In the genomic region with DNA sequence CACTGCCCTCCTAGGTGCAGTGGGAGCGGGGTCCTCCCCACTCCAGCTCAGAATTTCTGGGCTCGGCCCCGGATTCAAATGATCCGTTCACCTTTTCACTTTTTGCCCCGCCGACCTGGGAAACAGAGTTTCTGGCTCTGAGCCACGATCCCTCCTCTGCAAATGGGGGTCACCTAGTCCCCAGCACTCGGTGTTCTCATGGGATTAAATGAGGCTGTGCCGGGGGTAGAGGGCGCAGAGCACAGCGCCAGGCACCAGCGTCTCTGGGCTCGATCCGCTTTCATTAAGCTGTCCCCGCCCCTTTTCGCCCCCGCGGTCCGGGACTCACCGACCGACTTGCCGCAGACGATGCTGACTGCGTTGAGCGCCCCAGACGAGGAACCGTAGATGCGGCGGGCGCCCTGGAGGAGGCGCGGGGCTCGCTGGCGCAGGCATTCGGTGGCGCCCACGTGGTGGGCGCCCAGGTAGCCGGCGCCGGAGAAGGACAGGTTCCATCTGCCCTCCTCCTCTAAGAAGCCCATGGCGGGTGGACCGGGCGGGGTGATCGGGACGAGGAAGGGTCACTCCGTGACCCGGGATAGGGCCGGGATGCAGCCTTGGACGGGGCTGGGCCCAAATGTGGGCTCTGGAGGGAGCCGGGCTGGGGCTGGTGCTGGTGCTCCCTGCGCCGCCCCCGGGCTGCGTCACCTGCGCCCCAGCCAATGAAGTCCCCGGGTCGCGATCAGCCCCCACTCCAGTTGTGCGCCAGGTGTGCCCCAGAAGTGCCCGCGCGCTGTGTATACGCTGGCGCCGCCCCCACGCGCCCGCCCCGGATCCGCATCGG, we compare ENCODE assay signal across 1 cellular context.
A peak's percentile ranks its signal among the peaks of the same experiment; 100 is the strongest.
TF ChIP-seq lines count a peak whose summit lies in the region.

A gene with protein sequence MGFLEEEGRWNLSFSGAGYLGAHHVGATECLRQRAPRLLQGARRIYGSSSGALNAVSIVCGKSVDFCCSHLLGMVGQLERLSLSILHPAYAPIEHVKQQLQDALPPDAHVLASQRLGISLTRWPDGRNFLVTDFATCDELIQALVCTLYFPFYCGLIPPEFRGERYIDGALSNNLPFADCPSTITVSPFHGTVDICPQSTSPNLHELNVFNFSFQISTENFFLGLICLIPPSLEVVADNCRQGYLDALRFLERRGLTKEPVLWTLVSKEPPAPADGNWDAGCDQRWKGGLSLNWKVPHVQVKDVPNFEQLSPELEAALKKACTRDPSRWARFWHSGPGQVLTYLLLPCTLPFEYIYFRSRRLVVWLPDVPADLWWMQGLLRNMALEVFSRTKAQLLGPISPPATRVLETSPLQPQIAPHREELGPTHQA (minus strand): TSS at position 654 of the 823 bp plus-strand sequence. CDS start 133 bp downstream, at position 521.

TF ChIP-seq in H1, 55 proteins besides CTCF, POLR2A, EP300 and RAD21 (continued from another document):
- TF ChIP-seq CHD7 (IDR thresholded peaks at IDR 0.05; ENCODE audit: insufficient replicate concordance, low read length), result no peak
- no peak for TF ChIP-seq CBX5 (IDR thresholded peaks at IDR 0.05; ENCODE audit: low read depth, low read length)
- TF ChIP-seq GABPA (IDR thresholded peaks at IDR 0.05; ENCODE audit: borderline replicate concordance, insufficient read depth, low read length), result 0 out of 2 replicates have a peak, but pooled peaks have one; percentile 36
- no peak for TF ChIP-seq KDM1A (IDR thresholded peaks at IDR 0.05; ENCODE audit: borderline replicate concordance, low read length)
- TF ChIP-seq RXRA (IDR thresholded peaks at IDR 0.05; ENCODE audit: insufficient read depth, low read depth, low read length), result no peak
- TF ChIP-seq KDM5A (IDR thresholded peaks at IDR 0.05; ENCODE audit: low read length), result no peak
- peak; percentile 61; the same call in 1 of the 2 replicates for TF ChIP-seq TCF12 (IDR thresholded peaks at IDR 0.05; ENCODE audit: low read depth, low read length)
- TF ChIP-seq CREB1 (IDR thresholded peaks at IDR 0.05), result peak; percentile 69
- TF ChIP-seq HDAC2 (IDR thresholded peaks at IDR 0.05; ENCODE audit: borderline replicate concordance in 1 of 2, low read depth in 2 of 2, low read length in 2 of 2), result peak in 1 of 2 experiments; percentile 31; a peak in 1 of 4 replicates
- TF ChIP-seq CHD1 (IDR thresholded peaks at IDR 0.05; ENCODE audit: low read depth, low read length), result no peak
- TF ChIP-seq PHF8 (conservative IDR thresholded peaks at IDR 0.05; ENCODE audit: low read depth, low read length), result peak; percentile 79
- TF ChIP-seq EZH2 (IDR thresholded peaks at IDR 0.05; ENCODE audit: low read depth, low read length, severe bottlenecking), result peak; percentile 22
- no peak for TF ChIP-seq ATF3 (IDR thresholded peaks at IDR 0.05; ENCODE audit: insufficient read depth, low read depth, low read length)
- no peak for TF ChIP-seq SUZ12 (IDR thresholded peaks at IDR 0.05; ENCODE audit: low read length)
- TF ChIP-seq JUND (IDR thresholded peaks at IDR 0.05; ENCODE audit: low read length), result no peak
- TF ChIP-seq SP2 (IDR thresholded peaks at IDR 0.05; ENCODE audit: low read length), result no peak
- TF ChIP-seq CEBPB (IDR thresholded peaks at IDR 0.05; ENCODE audit: low read depth, low read length), result no peak
- TF ChIP-seq SAP30 (IDR thresholded peaks at IDR 0.05; ENCODE audit: insufficient read depth, insufficient replicate concordance, low read length), result no peak
- no peak for TF ChIP-seq RNF2 (IDR thresholded peaks at IDR 0.05; ENCODE audit: borderline replicate concordance, low read depth, low read length, missing control alignments, poor library complexity, severe bottlenecking)
- no peak for TF ChIP-seq JUN (IDR thresholded peaks at IDR 0.05; ENCODE audit: low read depth, low read length)
- peak; percentile 41; the same call in 1 of the 2 replicates for TF ChIP-seq RBBP5 (IDR thresholded peaks at IDR 0.05; ENCODE audit: borderline replicate concordance, low read depth, low read length)
- TF ChIP-seq CHD2 (IDR thresholded peaks at IDR 0.05; ENCODE audit: low read length), result no peak
- TF ChIP-seq ATF2 (IDR thresholded peaks at IDR 0.05; ENCODE audit: low read length), result no peak
- TF ChIP-seq CBX8 (IDR thresholded peaks at IDR 0.05; ENCODE audit: borderline replicate concordance, low read depth, low read length), result no peak
- peak; percentile 33; the same call in 1 of the 2 replicates for TF ChIP-seq TBP (IDR thresholded peaks at IDR 0.05; ENCODE audit: low read depth, low read length)
- TF ChIP-seq ASH2L (IDR thresholded peaks at IDR 0.05; ENCODE audit: low read length), result peak; percentile 36
- TF ChIP-seq SIN3A (conservative IDR thresholded peaks at IDR 0.05 in 1 of 2, IDR thresholded peaks at IDR 0.05 in 1 of 2; ENCODE audit: low read depth in 1 of 2, low read length in 2 of 2), result peak in 1 of 2 experiments; percentile 39; a peak in 1 of 4 replicates
- TF ChIP-seq SIRT6 (IDR thresholded peaks at IDR 0.05; ENCODE audit: low read length), result no peak
- peak; percentile 70 for TF ChIP-seq KDM4A (IDR thresholded peaks at IDR 0.05; ENCODE audit: low read depth, low read length, severe bottlenecking)
- TF ChIP-seq TAF7 (optimal IDR thresholded peaks at IDR 0.05; ENCODE audit: borderline replicate concordance, low read depth, low read length), result no peak
- TF ChIP-seq USF2 (IDR thresholded peaks at IDR 0.05; ENCODE audit: low read length), result no peak; the same call in 1 of the 2 replicates
- TF ChIP-seq RFX5 (IDR thresholded peaks at IDR 0.05; ENCODE audit: borderline replicate concordance, low read depth, low read length), result no peak
- TF ChIP-seq MAFK (IDR thresholded peaks at IDR 0.05; ENCODE audit: low read depth, low read length), result no peak
- no peak for TF ChIP-seq ZNF274 (IDR thresholded peaks at IDR 0.05; ENCODE audit: borderline replicate concordance, extremely low read depth, low read length)
- no peak for TF ChIP-seq NANOG (IDR thresholded peaks at IDR 0.05; ENCODE audit: insufficient read depth, low read depth, low read length, poor library complexity, severe bottlenecking)
- TF ChIP-seq SP4 (IDR thresholded peaks at IDR 0.05; ENCODE audit: low read length), result 0 out of 2 replicates have a peak, but pooled peaks have one; percentile 21
- TF ChIP-seq TAF1 (IDR thresholded peaks at IDR 0.05; ENCODE audit: low read depth, low read length), result peak; percentile 74; the same call in 1 of the 2 replicates
- no peak for TF ChIP-seq BRCA1 (IDR thresholded peaks at IDR 0.05; ENCODE audit: low read depth, low read length)
- TF ChIP-seq SIX5 (IDR thresholded peaks at IDR 0.05; ENCODE audit: low read depth, low read length), result no peak
- TF ChIP-seq SRF (IDR thresholded peaks at IDR 0.05; ENCODE audit: low read depth, low read length), result no peak
- TF ChIP-seq BACH1 (IDR thresholded peaks at IDR 0.05; ENCODE audit: low read length), result no peak
- no peak for TF ChIP-seq FOSL1 (IDR thresholded peaks at IDR 0.05; ENCODE audit: insufficient read depth, low read depth, low read length)
- TF ChIP-seq POLR2AphosphoS5 (IDR thresholded peaks at IDR 0.05; ENCODE audit: low read depth, low read length), result no peak; the same call in 1 of the 2 replicates
- TF ChIP-seq YY1 (IDR thresholded peaks at IDR 0.05; ENCODE audit: low read depth, low read length), result no peak
- TF ChIP-seq BCL11A (IDR thresholded peaks at IDR 0.05; ENCODE audit: low read depth in 2 of 2, low read length in 2 of 2), result no peak
- TF ChIP-seq, protein P1, sequence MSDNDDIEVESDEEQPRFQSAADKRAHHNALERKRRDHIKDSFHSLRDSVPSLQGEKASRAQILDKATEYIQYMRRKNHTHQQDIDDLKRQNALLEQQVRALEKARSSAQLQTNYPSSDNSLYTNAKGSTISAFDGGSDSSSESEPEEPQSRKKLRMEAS (IDR thresholded peaks at IDR 0.05), result peak; percentile 86
- TF ChIP-seq, protein P2, sequence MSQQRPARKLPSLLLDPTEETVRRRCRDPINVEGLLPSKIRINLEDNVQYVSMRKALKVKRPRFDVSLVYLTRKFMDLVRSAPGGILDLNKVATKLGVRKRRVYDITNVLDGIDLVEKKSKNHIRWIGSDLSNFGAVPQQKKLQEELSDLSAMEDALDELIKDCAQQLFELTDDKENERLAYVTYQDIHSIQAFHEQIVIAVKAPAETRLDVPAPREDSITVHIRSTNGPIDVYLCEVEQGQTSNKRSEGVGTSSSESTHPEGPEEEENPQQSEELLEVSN (IDR thresholded peaks at IDR 0.05), result peak; percentile 54; the same call in 1 of the 2 replicates
- no peak for TF ChIP-seq TEAD4 (IDR thresholded peaks at IDR 0.05; ENCODE audit: low read depth, low read length)
- TF ChIP-seq NRF1 (IDR thresholded peaks at IDR 0.05; ENCODE audit: low read depth, low read length), result no peak
